Comparison of ENCODE assay signal across 8 cellular contexts in the genomic region with DNA sequence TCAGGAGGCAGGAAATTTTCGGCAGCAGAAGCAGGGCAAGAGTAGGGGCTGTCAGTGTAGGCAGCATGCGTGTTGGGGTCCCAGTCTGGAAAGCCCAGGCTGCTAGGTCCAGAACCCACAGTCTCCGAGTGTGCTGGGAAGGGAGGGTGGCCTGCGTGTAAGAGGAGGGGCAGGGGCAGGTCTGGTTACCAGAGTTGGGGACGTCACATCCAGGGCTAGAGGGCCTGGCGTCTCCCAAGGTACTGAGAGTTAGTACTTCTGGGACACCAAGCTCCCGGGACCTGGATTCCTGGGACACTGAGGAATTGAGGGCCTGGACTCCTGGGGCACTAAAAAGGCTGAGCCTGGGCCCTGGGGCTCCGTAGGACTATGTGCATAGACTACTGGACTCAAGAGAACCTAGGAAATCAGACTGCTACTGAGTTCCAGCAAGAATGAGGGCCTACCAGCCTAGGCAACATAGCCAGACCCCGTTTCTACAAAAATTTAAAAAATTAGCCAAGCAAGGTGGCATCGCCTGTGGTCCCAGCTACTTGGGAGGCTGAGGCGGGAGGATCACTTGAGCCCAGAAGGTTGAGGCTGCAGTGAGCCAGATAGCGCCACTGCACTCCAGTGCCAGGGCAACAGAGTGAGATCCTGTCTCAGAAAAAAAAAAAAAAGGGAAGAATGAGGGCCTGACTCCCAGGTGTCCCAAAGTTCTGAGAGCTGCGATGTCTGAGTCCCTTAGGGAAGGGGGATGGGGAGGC. TPM values are rescaled to one million over a fixed set of nuclear protein-coding genes. Genes with fewer than 3 reads are reported as not detected.
DNase-seq lines count a peak whose midpoint lies in the region; ATAC-seq, FAIRE-seq and TF ChIP-seq lines count a peak whose summit lies in the region.

No MANE protein-coding gene starts in this region.

- DNase-seq in WTC11 (ENCODE audit: low spot score) (no peak), fibroblast of mammary gland (ENCODE audit: low read depth) (no peak), retinal pigment epithelial cell (ENCODE audit: low read depth) (no peak), NCI-H2081 (lab: John Stamatoyannopoulos, UW) (no peak), iPS-NIHi11 (ENCODE audit: low spot score) (no peak), D721Med (ENCODE audit: insufficient read length, low spot score) (no peak)
- DNase-seq in stimulated activated CD4-positive, alpha-beta T cell treated with anti-CD3 and anti-CD28 coated beads, Interleukin-4, amount 100 ng/mL, for 24 hours = no peak

- no peak for FAIRE-seq in D721Med (lab: Jason Lieb, UNC)

- ATAC-seq in WTC11 = no peak

- H3K9me3 Mint-ChIP-seq in WTC11 = no peaks in the 10 kb centered on the region

- H3K27ac Mint-ChIP-seq in WTC11 = no peak overlapping the region

- H3K4me3 ChIP-seq in GM08714 (ENCODE audit: low read length) (peak overlapping the region; percentile 79; the same call in 1 of the 2 replicates), fibroblast of mammary gland (ENCODE audit: control insufficient read depth, low read depth, low read length) (peak overlapping the region; percentile 77), retinal pigment epithelial cell (ENCODE audit: low read length) (peak overlapping the region; percentile 70)

- no peak for TF ChIP-seq CTCF in WTC11 (IDR thresholded peaks at IDR 0.05)
- no peak for TF ChIP-seq CTCF in fibroblast of mammary gland (conservative IDR thresholded peaks at IDR 0.05; ENCODE audit: control insufficient read depth, insufficient read depth, low read depth, low read length)
- TF ChIP-seq CTCF in retinal pigment epithelial cell (conservative IDR thresholded peaks at IDR 0.05; ENCODE audit: low read depth, low read length) = no peak
- no peak for TF ChIP-seq CTCF in D721Med (IDR thresholded peaks at IDR 0.05; ENCODE audit: insufficient read depth, missing control alignments)

- peak overlapping the region; percentile 93 for H3K4me3 Mint-ChIP-seq in WTC11

- H3K36me3 Mint-ChIP-seq in WTC11 = peaks cover 31% of the 10 kb centered on the region

- H3K27me3 Mint-ChIP-seq in WTC11 (ENCODE audit: low read depth) = peaks cover 11% of the 10 kb centered on the region

- H3K4me1 Mint-ChIP-seq in WTC11 = peaks cover 11% of the 10 kb centered on the region

- POLR2A ChIA-PET in WTC11 (lab: Charles Lee) = interaction anchor here (0.7 kb wide), 2 partner anchors 244 to 926 kb away, joined by 3 to 5 read pairs; no protein-coding TSS in a partner anchor

- CTCF ChIA-PET in WTC11 (lab: Charles Lee) = interaction anchor here (0.7 kb wide), 1 partner anchor 33 kb away, joined by 3 read pairs; no protein-coding TSS in a partner anchor

TF ChIP-seq in WTC11, 78 proteins besides CTCF, POLR2A, EP300 and RAD21:
- TF ChIP-seq, protein P1, sequence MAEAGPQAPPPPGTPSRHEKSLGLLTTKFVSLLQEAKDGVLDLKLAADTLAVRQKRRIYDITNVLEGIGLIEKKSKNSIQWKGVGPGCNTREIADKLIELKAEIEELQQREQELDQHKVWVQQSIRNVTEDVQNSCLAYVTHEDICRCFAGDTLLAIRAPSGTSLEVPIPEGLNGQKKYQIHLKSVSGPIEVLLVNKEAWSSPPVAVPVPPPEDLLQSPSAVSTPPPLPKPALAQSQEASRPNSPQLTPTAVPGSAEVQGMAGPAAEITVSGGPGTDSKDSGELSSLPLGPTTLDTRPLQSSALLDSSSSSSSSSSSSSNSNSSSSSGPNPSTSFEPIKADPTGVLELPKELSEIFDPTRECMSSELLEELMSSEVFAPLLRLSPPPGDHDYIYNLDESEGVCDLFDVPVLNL (CRISPR knock-in tag; IDR thresholded peaks at IDR 0.05; ENCODE audit: borderline replicate concordance, low read depth) = no peak
- TF ChIP-seq HMGA2 (CRISPR knock-in tag; IDR thresholded peaks at IDR 0.05) = no peak
- TF ChIP-seq TEAD4 (CRISPR knock-in tag; IDR thresholded peaks at IDR 0.05) = no peak
- no peak for TF ChIP-seq SMAD4 (CRISPR knock-in tag; IDR thresholded peaks at IDR 0.05)
- TF ChIP-seq TEAD1 (CRISPR knock-in tag; IDR thresholded peaks at IDR 0.05) = no peak
- TF ChIP-seq, protein P2, sequence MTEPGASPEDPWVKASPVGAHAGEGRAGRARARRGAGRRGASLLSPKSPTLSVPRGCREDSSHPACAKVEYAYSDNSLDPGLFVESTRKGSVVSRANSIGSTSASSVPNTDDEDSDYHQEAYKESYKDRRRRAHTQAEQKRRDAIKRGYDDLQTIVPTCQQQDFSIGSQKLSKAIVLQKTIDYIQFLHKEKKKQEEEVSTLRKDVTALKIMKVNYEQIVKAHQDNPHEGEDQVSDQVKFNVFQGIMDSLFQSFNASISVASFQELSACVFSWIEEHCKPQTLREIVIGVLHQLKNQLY (CRISPR knock-in tag; IDR thresholded peaks at IDR 0.05) = no peak

RNA-seq across cellular contexts. Expression of a gene that starts 2.5 kb away (rescaled TPM):
- total RNA-seq in WTC11 (2021) = 10.6 to 13.9 TPM (median 12.8 TPM) in 3 replicates

RNA-seq across cellular contexts. Expression of a gene that starts 4.5 kb away (rescaled TPM):
- total RNA-seq in WTC11 (2021) = 1.8 to 1.9 TPM (median 1.8 TPM) in 3 replicates

RNA-seq across cellular contexts. Expression of a gene that starts 10.2 kb away (rescaled TPM):
- 0.34 to 0.55 TPM (median 0.46 TPM) in 3 replicates for total RNA-seq in WTC11 (2021)

RNA-seq across cellular contexts. Expression of a gene that starts 29.5 kb away (rescaled TPM):
- total RNA-seq in WTC11 (2021) = 15.5 to 24.0 TPM (median 20.2 TPM) in 3 replicates

RNA-seq across cellular contexts. Expression of a gene that starts 38.3 kb away (rescaled TPM):
- 20.6 to 26.4 TPM (median 24.8 TPM) in 3 replicates for total RNA-seq in WTC11 (2021)
